10 cellular contexts compared by ENCODE assay signal in genomic region chr16:84594725-84595038, GRCh38. TPM values are rescaled to one million over a fixed set of nuclear protein-coding genes. Genes with fewer than 3 reads are reported as not detected.
A peak's percentile ranks its signal among the peaks of the same experiment; 100 is the strongest.
DNase-seq lines count a peak whose midpoint lies in the region; ATAC-seq and TF ChIP-seq lines count a peak whose summit lies in the region.
"Had no signal": no experiment of that assay in that cellular context is flagged by ENCODE, and none has a peak within 500 bp of the region (broad histone marks: within the 10 kb centered on the region; RNA-seq: fewer than 3 reads in every experiment).

No MANE protein-coding gene starts in this region.

- intact Hi-C loops in right lobe of liver (cut with DNase I): no loop called here
- intact Hi-C loops in upper lobe of right lung (cut with DNase I): no loop called here

- H3K4me1 ChIP-seq in right lobe of liver: peaks cover 0 to 7% (median 0%) of the 10 kb centered on the region in 4 donors
- H3K4me1 ChIP-seq in upper lobe of right lung: peaks cover 39% of the 10 kb centered on the region

- CTCF ChIA-PET in activated naive CD4-positive, alpha-beta T cell treated with anti-CD3 and anti-CD28 coated beads, Interleukin-2, amount 10 ng/mL, durations not matched to agents 7 days and 5 days (lab: Charles Lee): interaction anchor here (0.8 to 1.0 kb wide), 3 partner anchors 9 to 88 kb away, joined by 3 to 5 read pairs (median 4); no protein-coding TSS in a partner anchor
- CTCF ChIA-PET in activated CD8-positive, alpha-beta T cell treated with anti-CD3 and anti-CD28 coated beads, Interleukin-2, amount 10 ng/mL, durations not matched to agents 7 days and 5 days (lab: Charles Lee): interaction anchor here (0.7 to 1.3 kb wide), 8 partner anchors 12 to 132 kb away, joined by 3 to 7 read pairs (median 3); no protein-coding TSS in a partner anchor

- DNase-seq in activated naive CD4-positive, alpha-beta T cell treated with anti-CD3 and anti-CD28 coated beads, Interleukin-2, amount 10 ng/mL, durations not matched to agents 7 days and 5 days: no peak
- DNase-seq in activated naive CD4-positive, alpha-beta T cell (lab: John Stamatoyannopoulos, UW): no peak
- no peak for DNase-seq in activated CD8-positive, alpha-beta T cell treated with anti-CD3 and anti-CD28 coated beads, Interleukin-2, amount 10 ng/mL, durations not matched to agents 7 days and 5 days
- DNase-seq in right lobe of liver (peak in 1 of 3 donors; percentile 53), upper lobe of right lung (peak; percentile 66), DMS53 treated with DMSO at 0.1 percent for 48 hours (lab: John Stamatoyannopoulos, UW; ENCODE audit: unreplicated experiment) (no peak)

- H3K27ac Mint-ChIP-seq in activated naive CD4-positive, alpha-beta T cell treated with anti-CD3 and anti-CD28 coated beads, Interleukin-2, amount 10 ng/mL, durations not matched to agents 7 days and 5 days: peak overlapping the region; percentile 90
- peak overlapping the region; percentile 89 for H3K27ac Mint-ChIP-seq in activated CD8-positive, alpha-beta T cell treated with anti-CD3 and anti-CD28 coated beads, Interleukin-2, amount 10 ng/mL, durations not matched to agents 7 days and 5 days

- H3K4me3 ChIP-seq in right lobe of liver: no peak overlapping the region
- peak overlapping the region; percentile 11 for H3K4me3 ChIP-seq in upper lobe of right lung
- H3K4me3 ChIP-seq: lung had no signal

- peaks cover 80% of the 10 kb centered on the region for H3K4me1 Mint-ChIP-seq in activated naive CD4-positive, alpha-beta T cell treated with anti-CD3 and anti-CD28 coated beads, Interleukin-2, amount 10 ng/mL, durations not matched to agents 7 days and 5 days
- H3K4me1 Mint-ChIP-seq in activated CD8-positive, alpha-beta T cell treated with anti-CD3 and anti-CD28 coated beads, Interleukin-2, amount 10 ng/mL, durations not matched to agents 7 days and 5 days (ENCODE audit: low read depth): peaks cover 84% of the 10 kb centered on the region

- peak overlapping the region; percentile 72 for H3K4me3 Mint-ChIP-seq in activated naive CD4-positive, alpha-beta T cell treated with anti-CD3 and anti-CD28 coated beads, Interleukin-2, amount 10 ng/mL, durations not matched to agents 7 days and 5 days
- peak overlapping the region; percentile 79 for H3K4me3 Mint-ChIP-seq in activated CD8-positive, alpha-beta T cell treated with anti-CD3 and anti-CD28 coated beads, Interleukin-2, amount 10 ng/mL, durations not matched to agents 7 days and 5 days

- H3K36me3 ChIP-seq in right lobe of liver (no peaks in the 10 kb centered on the region), upper lobe of right lung (peaks cover 5% of the 10 kb centered on the region)

- no peaks in the 10 kb centered on the region for H3K9me3 Mint-ChIP-seq in activated naive CD4-positive, alpha-beta T cell treated with anti-CD3 and anti-CD28 coated beads, Interleukin-2, amount 10 ng/mL, durations not matched to agents 7 days and 5 days
- H3K9me3 Mint-ChIP-seq in activated CD8-positive, alpha-beta T cell treated with anti-CD3 and anti-CD28 coated beads, Interleukin-2, amount 10 ng/mL, durations not matched to agents 7 days and 5 days (ENCODE audit: insufficient read depth): no peaks in the 10 kb centered on the region

- H3K27me3 Mint-ChIP-seq in activated naive CD4-positive, alpha-beta T cell treated with anti-CD3 and anti-CD28 coated beads, Interleukin-2, amount 10 ng/mL, durations not matched to agents 7 days and 5 days: no peaks in the 10 kb centered on the region
- H3K27me3 Mint-ChIP-seq in activated CD8-positive, alpha-beta T cell treated with anti-CD3 and anti-CD28 coated beads, Interleukin-2, amount 10 ng/mL, durations not matched to agents 7 days and 5 days (ENCODE audit: low read depth): no peaks in the 10 kb centered on the region
- H3K27me3 Mint-ChIP-seq: brain had no signal

- H3K27ac ChIP-seq in right lobe of liver (peak overlapping the region in 2 of 3 donors; percentile 29 to 71), upper lobe of right lung (peak overlapping the region; percentile 36)

- no peak for TF ChIP-seq POLR2A in right lobe of liver (IDR thresholded peaks at IDR 0.05)

- POLR2A ChIA-PET in activated CD8-positive, alpha-beta T cell treated with anti-CD3 and anti-CD28 coated beads, Interleukin-2, amount 10 ng/mL, durations not matched to agents 7 days and 5 days (lab: Charles Lee): interaction anchor here (0.6 to 1.7 kb wide), 9 partner anchors 13 to 160 kb away, joined by 3 to 12 read pairs (median 5); partner anchors contain the start of gene COTL1

- peak; percentile 18 for ATAC-seq in activated CD8-positive, alpha-beta T cell treated with anti-CD3 and anti-CD28 coated beads, Interleukin-2, amount 10 ng/mL, durations not matched to agents 7 days and 5 days
- ATAC-seq in right lobe of liver (peak in 1 of 4 donors; percentile 3), upper lobe of right lung (no peak), GM21447 (IDR thresholded peaks at IDR 0.05; ENCODE audit: unreplicated experiment) (no peak), HG03442 (IDR thresholded peaks at IDR 0.05; ENCODE audit: unreplicated experiment) (no peak)

- no peak for TF ChIP-seq CTCF in right lobe of liver (IDR thresholded peaks at IDR 0.05)
- no peak for TF ChIP-seq CTCF in upper lobe of right lung (IDR thresholded peaks at IDR 0.05)

- peaks cover 69% of the 10 kb centered on the region for H3K36me3 Mint-ChIP-seq in activated naive CD4-positive, alpha-beta T cell treated with anti-CD3 and anti-CD28 coated beads, Interleukin-2, amount 10 ng/mL, durations not matched to agents 7 days and 5 days
- H3K36me3 Mint-ChIP-seq in activated CD8-positive, alpha-beta T cell treated with anti-CD3 and anti-CD28 coated beads, Interleukin-2, amount 10 ng/mL, durations not matched to agents 7 days and 5 days (ENCODE audit: low read depth): peaks cover 81% of the 10 kb centered on the region

- H3K9me3 ChIP-seq in right lobe of liver (no peaks in the 10 kb centered on the region), upper lobe of right lung (no peaks in the 10 kb centered on the region)

- H3K27me3 ChIP-seq in right lobe of liver: no peaks in the 10 kb centered on the region
- no peaks in the 10 kb centered on the region for H3K27me3 ChIP-seq in upper lobe of right lung

- 75% methylated on average over 6 of the region's 9 CpGs for WGBS in right lobe of liver (ENCODE audit: insufficient coverage, low coverage, low lambda C conversion rate, missing lambda C conversion rate)

RNA-seq across cellular contexts. Expression of gene COTL1, which starts 23.2 kb away (rescaled TPM):
- total RNA-seq in activated CD8-positive, alpha-beta T cell treated with anti-CD3 and anti-CD28 coated beads, Interleukin-2, amount 10 ng/mL, durations not matched to agents 7 days and 5 days: 100 to 1,000 TPM; 837 to 887 TPM
- total RNA-seq in right lobe of liver: 10 to 100 TPM; 12.4 to 51.0 (median 18.6) TPM
- 129 TPM for total RNA-seq in upper lobe of right lung

RNA-seq across cellular contexts. Expression of gene KLHL36, which starts 53.6 kb away (rescaled TPM):
- total RNA-seq in activated CD8-positive, alpha-beta T cell treated with anti-CD3 and anti-CD28 coated beads, Interleukin-2, amount 10 ng/mL, durations not matched to agents 7 days and 5 days: 10 to 100 TPM; 31.4 to 32.6 TPM
- total RNA-seq in right lobe of liver (10 to 100 TPM; 20.1 to 31.3 (median 21.9) TPM), upper lobe of right lung (56.3 TPM)
